Comparison of ENCODE assay signal across 8 cellular contexts in genomic region chr17:49434821-49435581, GRCh38. TPM values are rescaled to one million over a fixed set of nuclear protein-coding genes. Genes with fewer than 3 reads are reported as not detected.
A peak's percentile ranks its signal among the peaks of the same experiment; 100 is the strongest.
DNase-seq lines count a peak whose midpoint lies in the region; ATAC-seq and TF ChIP-seq lines count a peak whose summit lies in the region.

No MANE protein-coding gene starts in this region.

- no peak overlapping the region for H2AFZ ChIP-seq in SU-DHL-6 (ENCODE audit: low read depth, low read length, severe bottlenecking)

- H3K9ac ChIP-seq in SU-DHL-6 (ENCODE audit: low read length) = no peak overlapping the region

- TF ChIP-seq CTCF in HL-60 (IDR thresholded peaks at IDR 0.05; ENCODE audit: insufficient read depth, low read length) (peak; percentile 57), SU-DHL-6 (IDR thresholded peaks at IDR 0.05; ENCODE audit: insufficient read depth, low read length, poor library complexity, severe bottlenecking) (peak; percentile 39), brain microvascular endothelial cell (IDR thresholded peaks at IDR 0.05; ENCODE audit: low read depth, low read length, missing control alignments) (peak; percentile 82)

- H3K36me3 ChIP-seq in SU-DHL-6 (ENCODE audit: low read length) = no peaks in the 10 kb centered on the region
- no peaks in the 10 kb centered on the region for H3K36me3 ChIP-seq in brain microvascular endothelial cell (replicated peaks)

- H3K4me3 ChIP-seq in HL-60 (replicated peaks; ENCODE audit: insufficient read depth, low read length) (no peak overlapping the region), SU-DHL-6 (ENCODE audit: insufficient read depth, low read length, poor library complexity, severe bottlenecking) (no peak overlapping the region), brain microvascular endothelial cell (ENCODE audit: low read depth, low read length) (no peak overlapping the region)

- ATAC-seq in GM18867 (IDR thresholded peaks at IDR 0.05; ENCODE audit: unreplicated experiment) = no peak
- ATAC-seq in HG03025 (IDR thresholded peaks at IDR 0.05; ENCODE audit: low FRiP score, unreplicated experiment) = no peak

- no peaks in the 10 kb centered on the region for H4K20me1 ChIP-seq in SU-DHL-6 (ENCODE audit: low read depth, low read length)

- H3F3A ChIP-seq in SU-DHL-6 (ENCODE audit: insufficient read depth) = no peaks in the 10 kb centered on the region

- no peaks in the 10 kb centered on the region for H3K9me2 ChIP-seq in SU-DHL-6 (replicated peaks; ENCODE audit: insufficient read depth, low read length)

- in situ Hi-C loops in Caki2 (cut with HindIII; ENCODE audit: low pct_unique_long_range_greater_than_20kb, low sequenced_read_pairs) = loop anchor here (5.0 kb wide), 1 partner anchor 67 kb away; no protein-coding TSS in a partner anchor
- in situ Hi-C loops in brain microvascular endothelial cell (cut with HindIII; ENCODE audit: low pct_ligation_motif_present, low sequenced_read_pairs) = no loop called here

- H3K79me2 ChIP-seq in SU-DHL-6 (ENCODE audit: insufficient read depth, low read length) = no peaks in the 10 kb centered on the region

- no peak overlapping the region for H3K4me2 ChIP-seq in SU-DHL-6 (ENCODE audit: low read depth, low read length, poor library complexity, severe bottlenecking)

- H3K9me3 ChIP-seq in SU-DHL-6 (ENCODE audit: insufficient read depth, low read length) = no peaks in the 10 kb centered on the region

- DNase-seq in Caki2 (ENCODE audit: low read depth) (peak; percentile 43), HL-60 (ENCODE audit: low read depth in 1 of 2, low spot score in 1 of 2) (peak; percentile 42 to 47), brain microvascular endothelial cell (peak; percentile 55), islet precursor cell (peak; percentile 89)
- peak; percentile 76 for DNase-seq in stimulated activated CD8-positive, alpha-beta memory T cell treated with anti-CD3 and anti-CD28 coated beads, Interleukin-4, amount 100 ng/mL, for 48 hours

- H3K27me3 ChIP-seq in HL-60 (ENCODE audit: insufficient read depth, poor library complexity, severe bottlenecking) (peaks cover 21% of the 10 kb centered on the region), SU-DHL-6 (ENCODE audit: low read length) (no peaks in the 10 kb centered on the region), brain microvascular endothelial cell (replicated peaks) (peaks cover 14% of the 10 kb centered on the region)

- H3K27ac ChIP-seq in HL-60 (replicated peaks) (no peak overlapping the region), SU-DHL-6 (ENCODE audit: low read depth, low read length) (no peak overlapping the region), brain microvascular endothelial cell (no peak overlapping the region)

RNA-seq across cellular contexts. Expression of gene PHB1, which starts 20.3 kb away (rescaled TPM):
- total RNA-seq in Caki2 (2014; rRNA removed; shearing (Covaris generic); ENCODE audit: low replicate concordance) = 181 and 199 TPM in 2 replicates
